ENCODE assay signal across 16 cellular contexts in genomic region chr11:116650052-116650451, GRCh38.
DNase-seq lines count a peak whose midpoint lies in the region; ATAC-seq and TF ChIP-seq lines count a peak whose summit lies in the region.
"Had no signal": no experiment of that assay in that cellular context is flagged by ENCODE, and none has a peak within 500 bp of the region (broad histone marks: within the 10 kb centered on the region; RNA-seq: fewer than 3 reads in every experiment).

No MANE protein-coding gene starts in this region.

- H3K27me3 ChIP-seq in right atrium auricular region, result no peaks in the 10 kb centered on the region
- no peaks in the 10 kb centered on the region for H3K27me3 ChIP-seq in colonic mucosa
- H3K27me3 ChIP-seq in esophagus muscularis mucosa, result no peaks in the 10 kb centered on the region

- TF ChIP-seq CTCF in right atrium auricular region (IDR thresholded peaks at IDR 0.05) (no peak), colonic mucosa (IDR thresholded peaks at IDR 0.05) (no peak), esophagus muscularis mucosa (IDR thresholded peaks at IDR 0.05) (no peak)

- H3K4me1 ChIP-seq in right atrium auricular region, result no peaks in the 10 kb centered on the region
- no peaks in the 10 kb centered on the region for H3K4me1 ChIP-seq in colonic mucosa
- no peaks in the 10 kb centered on the region for H3K4me1 ChIP-seq in esophagus muscularis mucosa

- H3K9ac ChIP-seq in colonic mucosa (ENCODE audit: low read depth in 2 of 2, low read length in 2 of 2), result no peak overlapping the region
- H3K9ac ChIP-seq: GM23248 had no signal

- intact Hi-C loops in left cardiac atrium (cut with DNase I), result no loop called here
- intact Hi-C loops in colonic mucosa (cut with DNase I), result no loop called here
- intact Hi-C loops in esophagus muscularis mucosa (cut with DNase I), result no loop called here

- TF ChIP-seq EP300 in esophagus muscularis mucosa (IDR thresholded peaks at IDR 0.05), result no peak

- H3K36me3 ChIP-seq in right atrium auricular region (no peaks in the 10 kb centered on the region), colonic mucosa (no peaks in the 10 kb centered on the region), esophagus muscularis mucosa (no peaks in the 10 kb centered on the region)

- no peak for TF ChIP-seq POLR2A in esophagus muscularis mucosa (IDR thresholded peaks at IDR 0.05; ENCODE audit: low read depth)

- ATAC-seq in left cardiac atrium, result no peak
- ATAC-seq: HCT116 had no signal

- DNase-seq in right atrium auricular region (ENCODE audit: low spot score) (peak; percentile 46), left cardiac atrium (no peak), colonic mucosa (peak; percentile 9), esophagus muscularis mucosa (ENCODE audit: extremely low spot score) (peak; percentile 83), NCI-H524 treated with DMSO at 0.1 percent for 48 hours (lab: John Stamatoyannopoulos, UW) (no peak)
- no peak for DNase-seq in activated CD4-positive, alpha-beta T cell treated with anti-CD3 and anti-CD28 coated beads, Interleukin-2, amount 50 U/mL, for 48 hours
- DNase-seq in stimulated activated CD4-positive, alpha-beta T cell treated with anti-CD3 and anti-CD28 coated beads, Interleukin-2, amount 100 ng/mL, for 48 hours, result no peak
- DNase-seq: C1 segment of cervical spinal cord; Calu3; CD4-positive, alpha-beta memory T cell; COR-L47; DMS153; DND-41; GM23248; H7 had no signal

- H3K9me3 ChIP-seq in right atrium auricular region (peaks cover 0 to 14% of the 10 kb centered on the region in 2 donors), colonic mucosa (no peaks in the 10 kb centered on the region), esophagus muscularis mucosa (peaks cover 0 to 18% (median 11%) of the 10 kb centered on the region in 4 donors)

- H3K4me3 ChIP-seq in right atrium auricular region (no peak overlapping the region), colonic mucosa (no peak overlapping the region), esophagus muscularis mucosa (no peak overlapping the region)
- H3K4me3 ChIP-seq: GM23248 had no signal

- no peak overlapping the region for H3K27ac ChIP-seq in right atrium auricular region
- H3K27ac ChIP-seq in colonic mucosa, result no peak overlapping the region
- H3K27ac ChIP-seq in esophagus muscularis mucosa (replicated peaks in 1 of 4), result no peak overlapping the region
- H3K27ac ChIP-seq: GM23248 had no signal

- WGBS in esophagus muscularis mucosa, result no CpG with 5 or more reads among the region's 2 CpGs

Comparison
In these comparisons a context has a peak if more than half of its experiments do, and no peak if none do; other contexts are left out.
1. DNase-seq: peak in right atrium auricular region (single experiment), colonic mucosa (single experiment) and esophagus muscularis mucosa (single experiment); none in left cardiac atrium (single experiment), NCI-H524 treated with DMSO at 0.1 percent for 48 hours (single experiment), activated CD4-positive, alpha-beta T cell treated with anti-CD3 and anti-CD28 coated beads, Interleukin-2, amount 50 U/mL, for 48 hours (0 of 2) and stimulated activated CD4-positive, alpha-beta T cell treated with anti-CD3 and anti-CD28 coated beads, Interleukin-2, amount 100 ng/mL, for 48 hours (0 of 2).